In the genomic region with DNA sequence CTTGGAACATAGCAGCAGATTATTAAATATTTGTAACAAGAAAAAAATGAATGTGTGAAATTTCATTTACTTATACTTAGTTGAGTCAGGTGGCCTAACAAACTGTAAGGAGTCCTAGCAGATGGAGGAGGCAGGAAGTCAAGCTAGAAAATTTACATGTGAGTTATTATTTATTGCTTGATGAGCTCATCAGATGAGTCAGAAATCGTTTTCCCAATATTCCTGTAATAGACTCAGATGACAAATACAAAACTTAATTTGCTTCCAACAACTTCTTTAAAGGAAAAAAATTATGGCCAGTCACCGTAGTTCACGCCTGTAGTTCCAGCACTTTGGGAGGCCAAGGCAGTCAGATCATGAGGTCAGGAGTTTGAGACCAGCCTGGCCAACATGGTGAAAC, we compare ENCODE assay signal across 1 cellular context.
TF ChIP-seq lines count a peak whose summit lies in the region.

No MANE protein-coding gene starts in this region.

TF ChIP-seq in endothelial cell of umbilical vein, 7 proteins besides CTCF, POLR2A, EP300 and RAD21 (continued from another document):
- TF ChIP-seq FOS (IDR thresholded peaks at IDR 0.05; ENCODE audit: borderline replicate concordance, insufficient read depth, low read length) = peak; percentile 85
- TF ChIP-seq POLR2AphosphoS5 (IDR thresholded peaks at IDR 0.05; ENCODE audit: insufficient read depth, low read depth, low read length) = no peak
- TF ChIP-seq GATA2 (IDR thresholded peaks at IDR 0.05; ENCODE audit: insufficient read depth, insufficient read length, low read depth, low read length) = no peak
